In genomic region chr6:149463781-149464180, GRCh38 we compare ENCODE assay signal across 20 cellular contexts. TPM values are rescaled to one million over a fixed set of nuclear protein-coding genes. Genes with fewer than 3 reads are reported as not detected.
DNase-seq lines count a peak whose midpoint lies in the region; ATAC-seq and TF ChIP-seq lines count a peak whose summit lies in the region.
"Had no signal": no experiment of that assay in that cellular context is flagged by ENCODE, and none has a peak within 500 bp of the region (broad histone marks: within the 10 kb centered on the region; RNA-seq: fewer than 3 reads in every experiment).

No MANE protein-coding gene starts in this region.

- H3K4me1 Mint-ChIP-seq in memory B cell, result peaks cover 47% of the 10 kb centered on the region
- no peaks in the 10 kb centered on the region for H3K4me1 Mint-ChIP-seq in Calu3 (ENCODE audit: low read depth, unreplicated experiment)
- H3K4me1 Mint-ChIP-seq: brain, WTC11 had no signal

- CTCF ChIA-PET in Calu3 (lab: Charles Lee), result interaction anchor here (0.7 to 1.3 kb wide), 2 partner anchors 11 kb away, joined by 3 to 4 read pairs; no protein-coding TSS in a partner anchor

- peak overlapping the region; percentile 44 for H3K4me3 Mint-ChIP-seq in memory B cell
- no peak overlapping the region for H3K4me3 Mint-ChIP-seq in Calu3 (ENCODE audit: low read depth, unreplicated experiment)
- H3K4me3 Mint-ChIP-seq: brain, WTC11 had no signal

- H3K36me3 Mint-ChIP-seq in memory B cell (peaks cover 26% of the 10 kb centered on the region), Calu3 (ENCODE audit: insufficient read depth, unreplicated experiment) (no peaks in the 10 kb centered on the region)
- H3K36me3 Mint-ChIP-seq: brain, WTC11 had no signal

- no peaks in the 10 kb centered on the region for H3K27me3 Mint-ChIP-seq in memory B cell
- H3K27me3 Mint-ChIP-seq in Calu3 (ENCODE audit: unreplicated experiment), result peaks cover 11% of the 10 kb centered on the region

- H3K9me3 ChIP-seq in BLaER1, result no peaks in the 10 kb centered on the region

- H3K9ac ChIP-seq in BLaER1, result no peak overlapping the region
- H3K9ac ChIP-seq: KMS-11 had no signal

- in situ Hi-C loops in astrocyte of the spinal cord (cut with HindIII; ENCODE audit: low sequenced_read_pairs), result no loop called here

- H3K4me3 ChIP-seq in BLaER1 (no peak overlapping the region), astrocyte of the spinal cord (ENCODE audit: low read depth, low read length) (no peak overlapping the region)

- TF ChIP-seq CTCF in astrocyte of the spinal cord (IDR thresholded peaks at IDR 0.05; ENCODE audit: low read depth, low read length) (no peak), Calu3 (IDR thresholded peaks at IDR 0.05; ENCODE audit: unreplicated experiment) (no peak)

- peaks cover 74% of the 10 kb centered on the region for H3K36me3 ChIP-seq in BLaER1

- ATAC-seq in memory B cell (ENCODE audit: low read depth), result no peak
- no peak for ATAC-seq in HG02973 (IDR thresholded peaks at IDR 0.05; ENCODE audit: unreplicated experiment)
- ATAC-seq in GM18511 (IDR thresholded peaks at IDR 0.05; ENCODE audit: unreplicated experiment), result no peak
- ATAC-seq: left ventricle myocardium superior, WTC11 had no signal

- H3K27ac ChIP-seq in BLaER1, result 0 out of 2 replicates have a peak overlapping the region, but pooled peaks have one; percentile 40
- H3K27ac ChIP-seq: KMS-11 had no signal

- BruUV-seq in Calu3 (replicated peaks; lab: Mats Ljungman, UMichigan), result no TSS peak

- H3K27me3 ChIP-seq in BLaER1, result no peaks in the 10 kb centered on the region

- peak overlapping the region; percentile 91 for H3K4me2 ChIP-seq in BLaER1
- H3K4me2 ChIP-seq: KMS-11 had no signal

- H3K27ac Mint-ChIP-seq in memory B cell, result peak overlapping the region; percentile 93
- no peak overlapping the region for H3K27ac Mint-ChIP-seq in Calu3 (ENCODE audit: unreplicated experiment)
- H3K27ac Mint-ChIP-seq: brain, WTC11 had no signal

- H3K9me3 Mint-ChIP-seq in memory B cell (no peaks in the 10 kb centered on the region), Calu3 (ENCODE audit: low read depth, unreplicated experiment) (no peaks in the 10 kb centered on the region)
- H3K9me3 Mint-ChIP-seq: brain, WTC11 had no signal

- intact Hi-C loops in Calu3 (cut with micrococcal nuclease; ENCODE audit: unreplicated experiment), result no loop called here

- peaks cover 50% of the 10 kb centered on the region for H3K4me1 ChIP-seq in BLaER1

- DNase-seq in DMS53 (lab: John Stamatoyannopoulos, UW), result peak; percentile 9
- DNase-seq in astrocyte of the spinal cord (ENCODE audit: low read depth, low spot score), result peak; percentile 19
- no peak for DNase-seq in memory B cell (ENCODE audit: low spot score in 2 of 2)
- no peak for DNase-seq in SW 1271 (lab: John Stamatoyannopoulos, UW)
- DNase-seq in Calu3, result no peak
- DNase-seq: activated gamma-delta T cell; cortex of kidney; GF-D8; left ventricle myocardium superior; NCI-H1092; NCI-H2029 treated with DMSO at 0.1 percent for 48 hours; occipital lobe; Right ventricle myocardium superior; stimulated activated CD4-positive, alpha-beta T cell treated with anti-CD3 and anti-CD28 coated beads, Interleukin-2, amount 100 ng/mL, for 48 hours had no signal

- H4K20me1 ChIP-seq in BLaER1, result peaks cover 65% of the 10 kb centered on the region

RNA-seq across cellular contexts. Expression of gene ZC3H12D, which starts 21.0 kb away (rescaled TPM):
- 0.05 and 0.20 TPM in 2 replicates for total RNA-seq in Calu3 (2022)

Comparison
In these comparisons a context has a peak if more than half of its experiments do, and no peak if none do; other contexts are left out.
1. DNase-seq: peak in DMS53 (single experiment) and astrocyte of the spinal cord (single experiment); none in memory B cell (0 of 2), SW 1271 (0 of 2) and Calu3 (single experiment).